Comparison of ENCODE assay signal across 1 cellular context in the genomic region with DNA sequence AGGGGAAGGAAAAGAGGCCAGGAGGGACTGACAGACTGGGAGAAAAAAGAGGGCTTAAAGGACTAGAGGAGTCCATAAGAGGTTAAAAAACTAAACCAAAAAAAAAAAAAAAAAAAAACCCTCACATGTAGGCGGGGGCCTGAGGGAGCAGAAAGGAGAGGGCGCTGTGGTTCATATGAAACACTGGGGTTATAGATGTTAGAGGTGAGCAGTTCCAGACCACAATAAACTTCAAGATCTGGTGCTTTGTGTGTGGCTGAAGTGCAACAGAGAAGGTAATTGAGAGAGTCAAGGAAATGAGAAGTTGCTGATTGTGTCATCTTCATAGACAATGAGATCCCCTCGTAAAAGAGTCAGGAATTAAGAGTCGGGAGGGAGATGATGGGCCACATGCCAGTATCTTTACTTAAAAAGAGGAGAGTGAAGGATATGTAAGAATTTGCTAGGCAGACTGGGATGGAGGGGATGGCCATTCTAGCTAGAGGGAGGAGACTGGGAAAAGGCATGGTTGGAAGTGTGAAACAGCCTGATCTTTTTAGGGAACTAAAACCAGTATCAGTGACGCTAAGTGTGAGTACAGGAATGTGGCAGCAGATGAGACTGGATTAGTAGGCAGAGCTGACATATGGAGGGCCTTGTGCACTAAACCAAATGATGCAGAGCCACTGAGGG.
TF ChIP-seq lines count a peak whose summit lies in the region.

No MANE protein-coding gene starts in this region.

TF ChIP-seq in SK-N-SH treated with all-trans-retinoic acid at 6 μM for 48 hours, 23 proteins besides CTCF, POLR2A, EP300 and RAD21 (continued from another document):
- TF ChIP-seq, protein P1, sequence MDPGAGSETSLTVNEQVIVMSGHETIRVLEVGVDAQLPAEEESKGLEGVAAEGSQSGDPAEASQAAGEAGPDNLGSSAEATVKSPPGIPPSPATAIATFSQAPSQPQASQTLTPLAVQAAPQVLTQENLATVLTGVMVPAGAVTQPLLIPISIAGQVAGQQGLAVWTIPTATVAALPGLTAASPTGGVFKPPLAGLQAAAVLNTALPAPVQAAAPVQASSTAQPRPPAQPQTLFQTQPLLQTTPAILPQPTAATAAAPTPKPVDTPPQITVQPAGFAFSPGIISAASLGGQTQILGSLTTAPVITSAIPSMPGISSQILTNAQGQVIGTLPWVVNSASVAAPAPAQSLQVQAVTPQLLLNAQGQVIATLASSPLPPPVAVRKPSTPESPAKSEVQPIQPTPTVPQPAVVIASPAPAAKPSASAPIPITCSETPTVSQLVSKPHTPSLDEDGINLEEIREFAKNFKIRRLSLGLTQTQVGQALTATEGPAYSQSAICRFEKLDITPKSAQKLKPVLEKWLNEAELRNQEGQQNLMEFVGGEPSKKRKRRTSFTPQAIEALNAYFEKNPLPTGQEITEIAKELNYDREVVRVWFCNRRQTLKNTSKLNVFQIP (CRISPR knock-in tag; IDR thresholded peaks at IDR 0.05; ENCODE audit: borderline replicate concordance, low read depth): no peak
- TF ChIP-seq ZNF8 (CRISPR knock-in tag; IDR thresholded peaks at IDR 0.05) (no peak), ESRRG (CRISPR knock-in tag; IDR thresholded peaks at IDR 0.05) (no peak), ZNF70 (CRISPR knock-in tag; IDR thresholded peaks at IDR 0.05) (no peak), ZFP30 (CRISPR knock-in tag; IDR thresholded peaks at IDR 0.05) (no peak)
